ENCODE assay signal across 21 cellular contexts in genomic region chr1:247411583-247412295, GRCh38. TPM values are rescaled to one million over a fixed set of nuclear protein-coding genes. Genes with fewer than 3 reads are reported as not detected.
"Had no signal": no experiment of that assay in that cellular context is flagged by ENCODE, and none has a peak within 500 bp of the region (broad histone marks: within the 10 kb centered on the region; RNA-seq: fewer than 3 reads in every experiment).

No MANE protein-coding gene starts in this region.

- H3K27ac Mint-ChIP-seq: activated CD8-positive, alpha-beta T cell treated with anti-CD3 and anti-CD28 coated beads, Interleukin-2, amount 10 ng/mL, durations not matched to agents 7 days and 5 days; activated naive CD4-positive, alpha-beta T cell treated with anti-CD3 and anti-CD28 coated beads, Interleukin-2, amount 10 ng/mL, durations not matched to agents 7 days and 5 days; activated T-helper 2 cell treated with anti-CD3 and anti-CD28 coated beads, Interferon-gamma antibody, Interleukin-2, Interleukin-4, amounts not matched to agents 10 μg/mL and 5 μg/mL and 100 μg/mL, durations not matched to agents 14 hours and 24 hours and 36 hours; natural killer cell; stimulated activated naive B cell treated with anti-CD40 and anti-IgM and Interleukin-4, amounts not matched to agents 10 μg/mL and 1 μg/mL and 100 μg/mL, for 72 hours had no signal

- H3K9me3 Mint-ChIP-seq: activated naive CD4-positive, alpha-beta T cell treated with anti-CD3 and anti-CD28 coated beads, Interleukin-2, amount 10 ng/mL, durations not matched to agents 7 days and 5 days; activated T-helper 2 cell treated with anti-CD3 and anti-CD28 coated beads, Interferon-gamma antibody, Interleukin-2, Interleukin-4, amounts not matched to agents 10 μg/mL and 5 μg/mL and 100 μg/mL, durations not matched to agents 14 hours and 24 hours and 36 hours; natural killer cell; stimulated activated naive B cell treated with anti-CD40 and anti-IgM and Interleukin-4, amounts not matched to agents 10 μg/mL and 1 μg/mL and 100 μg/mL, for 72 hours had no signal

- H3K36me3 Mint-ChIP-seq: natural killer cell; stimulated activated naive B cell treated with anti-CD40 and anti-IgM and Interleukin-4, amounts not matched to agents 10 μg/mL and 1 μg/mL and 100 μg/mL, for 72 hours had no signal

- H3K9me3 ChIP-seq: psoas muscle, spleen, transverse colon had no signal

- DNase-seq: activated CD4-positive, alpha-beta T cell treated with anti-CD3 and anti-CD28 coated beads for 4 hours; activated CD8-positive, alpha-beta T cell treated with anti-CD3 and anti-CD28 coated beads, Interleukin-2, amount 10 ng/mL, durations not matched to agents 7 days and 5 days; activated naive CD4-positive, alpha-beta T cell treated with anti-CD3 and anti-CD28 coated beads, Interleukin-2, amount 10 ng/mL, durations not matched to agents 7 days and 5 days; effector CD4-positive, alpha-beta T cell; foreskin melanocyte; mammary epithelial cell; natural killer cell; occipital lobe; psoas muscle; spleen; stimulated activated CD4-positive, alpha-beta T cell treated with anti-CD3 and anti-CD28 coated beads, Interleukin-2, amount 100 ng/mL, for 24 hours; stimulated activated naive B cell treated with anti-CD40 and anti-IgM and Interleukin-4, amounts not matched to agents 10 μg/mL and 1 μg/mL and 100 μg/mL, for 72 hours; substantia nigra; T-helper 9 cell; transverse colon had no signal

- H3K4me1 ChIP-seq: psoas muscle had no signal

- H3K4me3 ChIP-seq: cardiac muscle cell, psoas muscle, spleen, transverse colon had no signal

- H3K27ac ChIP-seq: cardiac muscle cell, psoas muscle, transverse colon, VCaP had no signal

- H3K27me3 ChIP-seq: cardiac muscle cell, spleen, transverse colon had no signal

- H3K4me3 Mint-ChIP-seq: activated CD8-positive, alpha-beta T cell treated with anti-CD3 and anti-CD28 coated beads, Interleukin-2, amount 10 ng/mL, durations not matched to agents 7 days and 5 days; activated naive CD4-positive, alpha-beta T cell treated with anti-CD3 and anti-CD28 coated beads, Interleukin-2, amount 10 ng/mL, durations not matched to agents 7 days and 5 days; natural killer cell; stimulated activated naive B cell treated with anti-CD40 and anti-IgM and Interleukin-4, amounts not matched to agents 10 μg/mL and 1 μg/mL and 100 μg/mL, for 72 hours had no signal

- H3K36me3 ChIP-seq: cardiac muscle cell, spleen, transverse colon had no signal

RNA-seq across cellular contexts. Expression of gene NLRP3, which starts 4.2 kb away (rescaled TPM):
- polyA plus RNA-seq: cardiac muscle cell had no signal

RNA-seq across cellular contexts. Expression of gene OR2B11, which starts 46.2 kb away (rescaled TPM):
- total RNA-seq: activated CD8-positive, alpha-beta T cell treated with anti-CD3 and anti-CD28 coated beads, Interleukin-2, amount 10 ng/mL, durations not matched to agents 7 days and 5 days; activated T-helper 2 cell treated with anti-CD3 and anti-CD28 coated beads, Interferon-gamma antibody, Interleukin-2, Interleukin-4, amounts not matched to agents 10 μg/mL and 5 μg/mL and 100 μg/mL, durations not matched to agents 14 hours and 24 hours and 36 hours; cardiac muscle cell; endothelial cell of umbilical vein; mammary epithelial cell; natural killer cell; occipital lobe; psoas muscle; sciatic nerve; spleen; transverse colon had no signal
- polyA plus RNA-seq: adipose tissue, cardiac muscle cell, endothelial cell of umbilical vein, mammary epithelial cell, psoas muscle, spleen had no signal
